ENCODE assay signal across 20 cellular contexts in the genomic region with DNA sequence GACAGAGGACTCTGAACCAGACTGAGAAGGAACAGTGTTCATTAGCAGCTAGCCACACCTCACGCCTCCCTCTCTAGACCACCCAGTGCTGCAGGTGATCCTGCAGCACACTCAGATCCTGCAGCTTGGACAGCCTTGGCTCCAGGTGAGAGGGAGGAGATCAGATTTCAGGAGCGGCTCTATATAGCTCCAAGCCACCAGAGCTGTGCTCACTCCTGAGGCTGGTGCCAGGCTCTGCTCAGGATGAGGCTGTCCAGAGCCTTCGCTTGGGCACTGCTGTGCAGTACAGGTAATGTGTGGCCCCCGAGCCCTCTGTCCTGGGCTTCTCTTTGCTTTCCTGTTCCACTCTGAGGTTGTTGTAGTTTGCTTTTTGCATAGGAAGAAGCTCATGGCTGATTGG. TPM values are rescaled to one million over a fixed set of nuclear protein-coding genes. Genes with fewer than 3 reads are reported as not detected.
"Had no signal": no experiment of that assay in that cellular context is flagged by ENCODE, and none has a peak within 500 bp of the region (broad histone marks: within the 10 kb centered on the region; RNA-seq: fewer than 3 reads in every experiment).

No MANE protein-coding gene starts in this region.

- H3K36me3 Mint-ChIP-seq: memory B cell, type B pancreatic cell had no signal

- H3K36me3 ChIP-seq: heart left ventricle, right atrium auricular region had no signal

- H3K27ac ChIP-seq: coronary artery, heart left ventricle, parathyroid adenoma, right atrium auricular region had no signal

- H3K9me3 ChIP-seq: heart left ventricle, right atrium auricular region had no signal

- H3K27ac Mint-ChIP-seq: activated CD4-positive, alpha-beta memory T cell treated with anti-CD3 and anti-CD28 coated beads, Interleukin-2, amount 10 ng/mL, durations not matched to agents 7 days and 5 days; activated CD4-positive, alpha-beta T cell treated with anti-CD3 and anti-CD28 coated beads for 36 hours; memory B cell; nephron progenitor cell; type B pancreatic cell had no signal

- H3K4me1 ChIP-seq: heart left ventricle, parathyroid adenoma, right atrium auricular region had no signal

- H3K4me3 ChIP-seq: coronary artery, heart left ventricle, right atrium auricular region, smooth muscle cell had no signal

- ATAC-seq: activated CD4-positive, alpha-beta T cell treated with anti-CD3 and anti-CD28 coated beads for 36 hours; left lobe of liver had no signal

- DNase-seq: activated CD4-positive, alpha-beta memory T cell treated with anti-CD3 and anti-CD28 coated beads, Interleukin-2, amount 10 ng/mL, durations not matched to agents 7 days and 5 days; activated CD4-positive, alpha-beta T cell treated with anti-CD3 and anti-CD28 coated beads for 36 hours; activated CD8-positive, alpha-beta memory T cell treated with anti-CD3 and anti-CD28 coated beads, Interleukin-2, amount 50 U/mL, for 4 hours; activated naive CD4-positive, alpha-beta T cell treated with Interleukin-2 at 50 U/mL for 16 hours; central memory CD4-positive, alpha-beta T cell; effector CD4-positive, alpha-beta T cell; heart left ventricle; islet precursor cell; nephron progenitor cell; stimulated activated CD4-positive, alpha-beta T cell treated with anti-CD3 and anti-CD28 coated beads, Interleukin-1b, Interleukin-23, amount 100 ng/mL, for 48 hours; stimulated activated naive CD4-positive, alpha-beta T cell treated with Interleukin-2 at 50 U/mL for 16 hours; T-helper 9 cell had no signal

- H3K9me3 Mint-ChIP-seq: activated CD4-positive, alpha-beta memory T cell treated with anti-CD3 and anti-CD28 coated beads, Interleukin-2, amount 10 ng/mL, durations not matched to agents 7 days and 5 days; memory B cell; nephron progenitor cell; type B pancreatic cell had no signal

- H3K4me1 Mint-ChIP-seq: activated CD4-positive, alpha-beta memory T cell treated with anti-CD3 and anti-CD28 coated beads, Interleukin-2, amount 10 ng/mL, durations not matched to agents 7 days and 5 days; activated CD4-positive, alpha-beta T cell treated with anti-CD3 and anti-CD28 coated beads for 36 hours; memory B cell; nephron progenitor cell had no signal

- H3K4me3 Mint-ChIP-seq: activated CD4-positive, alpha-beta memory T cell treated with anti-CD3 and anti-CD28 coated beads, Interleukin-2, amount 10 ng/mL, durations not matched to agents 7 days and 5 days; activated CD4-positive, alpha-beta T cell treated with anti-CD3 and anti-CD28 coated beads for 36 hours; memory B cell; nephron progenitor cell; type B pancreatic cell had no signal

- H3K27me3 ChIP-seq: right atrium auricular region had no signal

RNA-seq across cellular contexts. Expression of gene C10orf120, which starts 42.4 kb away (rescaled TPM):
- total RNA-seq: activated CD4-positive, alpha-beta memory T cell treated with anti-CD3 and anti-CD28 coated beads, Interleukin-2, amount 10 ng/mL, durations not matched to agents 7 days and 5 days; activated CD4-positive, alpha-beta T cell treated with anti-CD3 and anti-CD28 coated beads for 36 hours; frontal cortex; heart left ventricle; left lobe of liver; right atrium auricular region; smooth muscle cell had no signal
- polyA plus RNA-seq: heart left ventricle, smooth muscle cell had no signal
